In the genomic region with DNA sequence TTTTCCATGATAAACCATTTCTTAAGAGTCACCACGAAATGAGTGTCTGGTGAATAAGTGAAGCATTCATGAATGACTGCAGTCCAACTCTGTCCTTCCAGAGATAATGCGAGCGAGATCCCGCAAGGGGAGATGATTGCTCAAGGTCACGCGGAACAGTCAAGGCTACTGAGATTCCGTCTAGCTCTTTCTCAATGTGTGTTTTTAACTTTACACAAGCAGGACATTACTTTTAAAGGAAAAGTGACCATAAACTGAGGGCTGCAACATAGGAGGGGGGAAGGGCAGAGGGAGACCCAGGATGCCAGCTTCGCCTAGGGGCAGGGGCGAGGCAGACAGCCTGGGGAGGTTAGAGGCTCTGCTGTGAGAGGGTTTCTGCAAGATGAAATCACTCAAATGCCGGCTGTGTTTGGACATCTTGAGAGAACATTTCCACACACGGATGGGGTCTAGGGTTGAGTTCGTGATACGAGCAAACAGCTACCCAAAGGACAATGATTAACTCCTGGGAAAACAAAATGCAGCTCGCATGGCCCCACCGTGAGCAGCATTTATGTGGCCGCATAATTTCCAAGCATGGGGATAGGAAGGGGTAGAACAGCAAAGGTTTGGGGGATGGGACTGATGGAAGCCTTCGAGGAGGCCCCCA, we compare ENCODE assay signal across 22 cellular contexts. TPM values are rescaled to one million over a fixed set of nuclear protein-coding genes. Genes with fewer than 3 reads are reported as not detected.
"Had no signal": no experiment of that assay in that cellular context is flagged by ENCODE, and none has a peak within 500 bp of the region (broad histone marks: within the 10 kb centered on the region; RNA-seq: fewer than 3 reads in every experiment).

No MANE protein-coding gene starts in this region.

- DNase-seq: activated CD4-positive, alpha-beta T cell treated with anti-CD3 and anti-CD28 coated beads, Interleukin-2, amount 50 U/mL, for 4 hours; activated CD8-positive, alpha-beta memory T cell treated with anti-CD3 and anti-CD28 coated beads for 24 hours; activated CD8-positive, alpha-beta memory T cell treated with anti-CD3 and anti-CD28 coated beads, Interleukin-2, amount 50 U/mL, for 4 hours; activated naive CD4-positive, alpha-beta T cell; activated T-cell treated with anti-CD3 and anti-CD28 coated beads, Interleukin-2, amount 50 U/mL, for 24 hours; left ventricle myocardium superior; nephron progenitor cell; retina; stimulated activated CD4-positive, alpha-beta T cell treated with anti-CD3 and anti-CD28 coated beads, Interleukin-4, amount 100 ng/mL, for 24 hours; stimulated activated naive CD4-positive, alpha-beta T cell treated with Interleukin-2 at 50 U/mL for 16 hours; T-helper 9 cell; thyroid gland; upper lobe of right lung had no signal

- H3K36me3 ChIP-seq: adrenal gland, esophagus muscularis mucosa, gastroesophageal sphincter, heart left ventricle, thyroid gland, upper lobe of right lung had no signal

- H3K27me3 ChIP-seq: gastroesophageal sphincter, thyroid gland, upper lobe of right lung had no signal

- H3K27ac ChIP-seq: adrenal gland, esophagus muscularis mucosa, gastroesophageal sphincter, heart left ventricle, thyroid gland, upper lobe of right lung had no signal

- H3K4me3 ChIP-seq: adrenal gland, esophagus muscularis mucosa, gastroesophageal sphincter, heart left ventricle, thyroid gland, upper lobe of right lung had no signal

- ATAC-seq: activated T-helper 17 cell treated with anti-CD3 and anti-CD28 coated beads, Interleukin-2, amount 50 U/mL, for 72 hours; gastroesophageal sphincter; heart left ventricle; left ventricle myocardium superior; upper lobe of right lung; WTC11 had no signal

- H3K9me3 ChIP-seq: adrenal gland, esophagus muscularis mucosa, gastroesophageal sphincter, heart left ventricle, thyroid gland, upper lobe of right lung had no signal

- H3K4me1 ChIP-seq: adrenal gland, esophagus muscularis mucosa, gastroesophageal sphincter, heart left ventricle, thyroid gland, upper lobe of right lung had no signal

- FAIRE-seq: colon had no signal

RNA-seq across cellular contexts. Expression of a gene that starts 24.2 kb away (rescaled TPM):
- total RNA-seq: esophagus muscularis mucosa; gastroesophageal sphincter; T-helper 1 cell treated with Interleukin-12 subunit alpha and Interleukin-12 subunit beta and Interleukin-4 antibody, amounts not matched to agents 30 ng/mL and 1 ng/mL, for 36 hours; thyroid gland; upper lobe of right lung had no signal
- polyA plus RNA-seq: adrenal gland had no signal

RNA-seq across cellular contexts. Expression of a gene that starts 50.8 kb away (rescaled TPM):
- total RNA-seq: dermis microvascular lymphatic vessel endothelial cell; T-helper 1 cell treated with Interleukin-12 subunit alpha and Interleukin-12 subunit beta and Interleukin-4 antibody, amounts not matched to agents 30 ng/mL and 1 ng/mL, for 36 hours had no signal
